In the genomic region with DNA sequence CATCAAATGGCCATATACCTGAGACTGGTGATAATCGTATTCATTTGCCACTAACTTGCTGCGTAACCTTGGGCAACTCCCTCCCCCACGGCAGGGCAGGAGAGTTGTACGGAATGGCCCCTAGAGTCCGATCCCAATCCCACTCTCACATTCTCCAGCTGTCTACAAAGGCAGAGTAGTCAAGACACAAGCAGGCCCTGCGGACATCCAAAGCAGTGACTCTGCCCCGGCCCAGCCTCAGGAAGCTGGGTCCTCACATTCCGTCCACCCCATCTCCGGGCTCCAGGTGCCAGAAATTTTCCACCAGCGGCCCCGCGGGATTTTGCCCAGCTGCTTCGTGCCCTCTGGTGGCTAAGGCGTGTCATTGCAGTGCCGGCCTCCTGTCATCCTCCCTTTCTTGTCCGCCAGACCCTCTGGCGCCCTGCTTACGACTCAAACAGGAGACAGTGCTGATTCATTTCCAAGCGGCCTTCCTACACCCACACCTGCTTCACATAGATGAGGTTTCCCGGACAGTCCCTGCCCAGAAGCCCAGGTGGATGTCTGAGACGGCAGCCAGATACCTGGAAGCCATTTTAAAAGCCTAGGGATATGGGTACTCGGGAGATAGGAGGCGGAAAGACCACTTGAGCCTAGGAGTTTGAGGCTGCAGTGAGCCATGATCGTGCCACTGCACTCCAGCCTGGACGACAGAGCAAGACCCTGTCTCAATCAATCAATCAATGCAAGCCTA, we compare ENCODE assay signal across 1 cellular context.
TF ChIP-seq lines count a peak whose summit lies in the region.

No MANE protein-coding gene starts in this region.

TF ChIP-seq in HepG2, 621 proteins besides CTCF, POLR2A, EP300 and RAD21 (continued from another document and continues in another):
- TF ChIP-seq, protein P1, sequence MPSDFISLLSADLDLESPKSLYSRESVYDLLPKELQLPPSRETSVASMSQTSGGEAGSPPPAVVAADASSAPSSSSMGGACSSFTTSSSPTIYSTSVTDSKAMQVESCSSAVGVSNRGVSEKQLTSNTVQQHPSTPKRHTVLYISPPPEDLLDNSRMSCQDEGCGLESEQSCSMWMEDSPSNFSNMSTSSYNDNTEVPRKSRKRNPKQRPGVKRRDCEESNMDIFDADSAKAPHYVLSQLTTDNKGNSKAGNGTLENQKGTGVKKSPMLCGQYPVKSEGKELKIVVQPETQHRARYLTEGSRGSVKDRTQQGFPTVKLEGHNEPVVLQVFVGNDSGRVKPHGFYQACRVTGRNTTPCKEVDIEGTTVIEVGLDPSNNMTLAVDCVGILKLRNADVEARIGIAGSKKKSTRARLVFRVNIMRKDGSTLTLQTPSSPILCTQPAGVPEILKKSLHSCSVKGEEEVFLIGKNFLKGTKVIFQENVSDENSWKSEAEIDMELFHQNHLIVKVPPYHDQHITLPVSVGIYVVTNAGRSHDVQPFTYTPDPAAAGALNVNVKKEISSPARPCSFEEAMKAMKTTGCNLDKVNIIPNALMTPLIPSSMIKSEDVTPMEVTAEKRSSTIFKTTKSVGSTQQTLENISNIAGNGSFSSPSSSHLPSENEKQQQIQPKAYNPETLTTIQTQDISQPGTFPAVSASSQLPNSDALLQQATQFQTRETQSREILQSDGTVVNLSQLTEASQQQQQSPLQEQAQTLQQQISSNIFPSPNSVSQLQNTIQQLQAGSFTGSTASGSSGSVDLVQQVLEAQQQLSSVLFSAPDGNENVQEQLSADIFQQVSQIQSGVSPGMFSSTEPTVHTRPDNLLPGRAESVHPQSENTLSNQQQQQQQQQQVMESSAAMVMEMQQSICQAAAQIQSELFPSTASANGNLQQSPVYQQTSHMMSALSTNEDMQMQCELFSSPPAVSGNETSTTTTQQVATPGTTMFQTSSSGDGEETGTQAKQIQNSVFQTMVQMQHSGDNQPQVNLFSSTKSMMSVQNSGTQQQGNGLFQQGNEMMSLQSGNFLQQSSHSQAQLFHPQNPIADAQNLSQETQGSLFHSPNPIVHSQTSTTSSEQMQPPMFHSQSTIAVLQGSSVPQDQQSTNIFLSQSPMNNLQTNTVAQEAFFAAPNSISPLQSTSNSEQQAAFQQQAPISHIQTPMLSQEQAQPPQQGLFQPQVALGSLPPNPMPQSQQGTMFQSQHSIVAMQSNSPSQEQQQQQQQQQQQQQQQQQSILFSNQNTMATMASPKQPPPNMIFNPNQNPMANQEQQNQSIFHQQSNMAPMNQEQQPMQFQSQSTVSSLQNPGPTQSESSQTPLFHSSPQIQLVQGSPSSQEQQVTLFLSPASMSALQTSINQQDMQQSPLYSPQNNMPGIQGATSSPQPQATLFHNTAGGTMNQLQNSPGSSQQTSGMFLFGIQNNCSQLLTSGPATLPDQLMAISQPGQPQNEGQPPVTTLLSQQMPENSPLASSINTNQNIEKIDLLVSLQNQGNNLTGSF (CRISPR knock-in tag; IDR thresholded peaks at IDR 0.05) = 0 out of 2 replicates have a peak, but pooled peaks have one; percentile 47
- TF ChIP-seq PRMT3 (CRISPR knock-in tag; IDR thresholded peaks at IDR 0.05; ENCODE audit: borderline replicate concordance, low read depth) (no peak), POLR2AphosphoS2 (IDR thresholded peaks at IDR 0.05; ENCODE audit: low read depth, low read length) (no peak), NCOR1 (IDR thresholded peaks at IDR 0.05; ENCODE audit: borderline replicate concordance, low read length) (no peak), KLF12 (CRISPR knock-in tag; IDR thresholded peaks at IDR 0.05; ENCODE audit: borderline replicate concordance) (0 out of 2 replicates have a peak, but pooled peaks have one; percentile 37), ZNF256 (CRISPR knock-in tag; conservative IDR thresholded peaks at IDR 0.05) (no peak), YY1 (IDR thresholded peaks at IDR 0.05; ENCODE audit: insufficient read depth, insufficient replicate concordance, low read depth, low read length) (peak; percentile 56), MYC (CRISPR knock-in tag; IDR thresholded peaks at IDR 0.05; ENCODE audit: borderline replicate concordance) (peak; percentile 59; the same call in 1 of the 2 replicates), CHD4 (IDR thresholded peaks at IDR 0.05; ENCODE audit: borderline replicate concordance, low read length) (no peak), HNRNPL (IDR thresholded peaks at IDR 0.05; ENCODE audit: low read depth, low read length) (0 out of 2 replicates have a peak, but pooled peaks have one; percentile 62), JDP2 (CRISPR knock-in tag; IDR thresholded peaks at IDR 0.05; ENCODE audit: borderline replicate concordance) (no peak), ZBTB8A (CRISPR knock-in tag; IDR thresholded peaks at IDR 0.05; ENCODE audit: borderline replicate concordance, low read depth) (no peak), SPEN (CRISPR knock-in tag; IDR thresholded peaks at IDR 0.05; ENCODE audit: low read depth) (0 out of 2 replicates have a peak, but pooled peaks have one; percentile 29), MAFG (CRISPR knock-in tag; IDR thresholded peaks at IDR 0.05) (no peak), ZNF607 (CRISPR knock-in tag; IDR thresholded peaks at IDR 0.05; ENCODE audit: borderline replicate concordance) (no peak), ZNF501 (CRISPR knock-in tag; IDR thresholded peaks at IDR 0.05) (0 out of 2 replicates have a peak, but pooled peaks have one; percentile 41), ZNF30 (CRISPR knock-in tag; IDR thresholded peaks at IDR 0.05) (no peak), SMC3 (IDR thresholded peaks at IDR 0.05; ENCODE audit: low read length) (peak; percentile 85), U2AF1 (optimal IDR thresholded peaks at IDR 0.05; ENCODE audit: low read depth, low read length) (no peak), NKX3-1 (CRISPR knock-in tag; IDR thresholded peaks at IDR 0.05) (no peak), TOE1 (CRISPR knock-in tag; IDR thresholded peaks at IDR 0.05) (no peak), ZNF234 (CRISPR knock-in tag; conservative IDR thresholded peaks at IDR 0.05) (no peak), ZBTB7A (CRISPR knock-in tag; IDR thresholded peaks at IDR 0.05) (no peak), NR3C1 (CRISPR knock-in tag; IDR thresholded peaks at IDR 0.05) (no peak), ZNF17 (CRISPR knock-in tag; IDR thresholded peaks at IDR 0.05) (no peak), MTA1 (CRISPR knock-in tag; IDR thresholded peaks at IDR 0.05; ENCODE audit: borderline replicate concordance) (no peak), TAF15 (IDR thresholded peaks at IDR 0.05; ENCODE audit: low read depth, low read length, poor library complexity, severe bottlenecking) (no peak), ZNF124 (CRISPR knock-in tag; IDR thresholded peaks at IDR 0.05) (peak; percentile 75; the same call in 1 of the 2 replicates), ZNF296 (CRISPR knock-in tag; conservative IDR thresholded peaks at IDR 0.05) (no peak), DNMT1 (CRISPR knock-in tag; IDR thresholded peaks at IDR 0.05) (no peak), ATM (IDR thresholded peaks at IDR 0.05; ENCODE audit: borderline replicate concordance) (no peak), BRD4 (CRISPR knock-in tag; IDR thresholded peaks at IDR 0.05) (no peak), PHF20 (CRISPR knock-in tag; IDR thresholded peaks at IDR 0.05) (no peak), SOX5 (CRISPR knock-in tag; IDR thresholded peaks at IDR 0.05; ENCODE audit: borderline replicate concordance) (no peak), NR2F2 (IDR thresholded peaks at IDR 0.05; ENCODE audit: borderline replicate concordance, low read depth) (no peak)
- TF ChIP-seq, protein P2, sequence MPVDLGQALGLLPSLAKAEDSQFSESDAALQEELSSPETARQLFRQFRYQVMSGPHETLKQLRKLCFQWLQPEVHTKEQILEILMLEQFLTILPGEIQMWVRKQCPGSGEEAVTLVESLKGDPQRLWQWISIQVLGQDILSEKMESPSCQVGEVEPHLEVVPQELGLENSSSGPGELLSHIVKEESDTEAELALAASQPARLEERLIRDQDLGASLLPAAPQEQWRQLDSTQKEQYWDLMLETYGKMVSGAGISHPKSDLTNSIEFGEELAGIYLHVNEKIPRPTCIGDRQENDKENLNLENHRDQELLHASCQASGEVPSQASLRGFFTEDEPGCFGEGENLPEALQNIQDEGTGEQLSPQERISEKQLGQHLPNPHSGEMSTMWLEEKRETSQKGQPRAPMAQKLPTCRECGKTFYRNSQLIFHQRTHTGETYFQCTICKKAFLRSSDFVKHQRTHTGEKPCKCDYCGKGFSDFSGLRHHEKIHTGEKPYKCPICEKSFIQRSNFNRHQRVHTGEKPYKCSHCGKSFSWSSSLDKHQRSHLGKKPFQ (CRISPR knock-in tag; IDR thresholded peaks at IDR 0.05; ENCODE audit: insufficient replicate concordance) = no peak
- TF ChIP-seq, protein P3, sequence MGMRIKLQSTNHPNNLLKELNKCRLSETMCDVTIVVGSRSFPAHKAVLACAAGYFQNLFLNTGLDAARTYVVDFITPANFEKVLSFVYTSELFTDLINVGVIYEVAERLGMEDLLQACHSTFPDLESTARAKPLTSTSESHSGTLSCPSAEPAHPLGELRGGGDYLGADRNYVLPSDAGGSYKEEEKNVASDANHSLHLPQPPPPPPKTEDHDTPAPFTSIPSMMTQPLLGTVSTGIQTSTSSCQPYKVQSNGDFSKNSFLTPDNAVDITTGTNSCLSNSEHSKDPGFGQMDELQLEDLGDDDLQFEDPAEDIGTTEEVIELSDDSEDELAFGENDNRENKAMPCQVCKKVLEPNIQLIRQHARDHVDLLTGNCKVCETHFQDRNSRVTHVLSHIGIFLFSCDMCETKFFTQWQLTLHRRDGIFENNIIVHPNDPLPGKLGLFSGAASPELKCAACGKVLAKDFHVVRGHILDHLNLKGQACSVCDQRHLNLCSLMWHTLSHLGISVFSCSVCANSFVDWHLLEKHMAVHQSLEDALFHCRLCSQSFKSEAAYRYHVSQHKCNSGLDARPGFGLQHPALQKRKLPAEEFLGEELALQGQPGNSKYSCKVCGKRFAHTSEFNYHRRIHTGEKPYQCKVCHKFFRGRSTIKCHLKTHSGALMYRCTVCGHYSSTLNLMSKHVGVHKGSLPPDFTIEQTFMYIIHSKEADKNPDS (CRISPR knock-in tag; IDR thresholded peaks at IDR 0.05) = no peak
- TF ChIP-seq, protein P4, sequence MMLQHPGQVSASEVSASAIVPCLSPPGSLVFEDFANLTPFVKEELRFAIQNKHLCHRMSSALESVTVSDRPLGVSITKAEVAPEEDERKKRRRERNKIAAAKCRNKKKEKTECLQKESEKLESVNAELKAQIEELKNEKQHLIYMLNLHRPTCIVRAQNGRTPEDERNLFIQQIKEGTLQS (CRISPR knock-in tag; IDR thresholded peaks at IDR 0.05) = no peak
- TF ChIP-seq, protein P5, sequence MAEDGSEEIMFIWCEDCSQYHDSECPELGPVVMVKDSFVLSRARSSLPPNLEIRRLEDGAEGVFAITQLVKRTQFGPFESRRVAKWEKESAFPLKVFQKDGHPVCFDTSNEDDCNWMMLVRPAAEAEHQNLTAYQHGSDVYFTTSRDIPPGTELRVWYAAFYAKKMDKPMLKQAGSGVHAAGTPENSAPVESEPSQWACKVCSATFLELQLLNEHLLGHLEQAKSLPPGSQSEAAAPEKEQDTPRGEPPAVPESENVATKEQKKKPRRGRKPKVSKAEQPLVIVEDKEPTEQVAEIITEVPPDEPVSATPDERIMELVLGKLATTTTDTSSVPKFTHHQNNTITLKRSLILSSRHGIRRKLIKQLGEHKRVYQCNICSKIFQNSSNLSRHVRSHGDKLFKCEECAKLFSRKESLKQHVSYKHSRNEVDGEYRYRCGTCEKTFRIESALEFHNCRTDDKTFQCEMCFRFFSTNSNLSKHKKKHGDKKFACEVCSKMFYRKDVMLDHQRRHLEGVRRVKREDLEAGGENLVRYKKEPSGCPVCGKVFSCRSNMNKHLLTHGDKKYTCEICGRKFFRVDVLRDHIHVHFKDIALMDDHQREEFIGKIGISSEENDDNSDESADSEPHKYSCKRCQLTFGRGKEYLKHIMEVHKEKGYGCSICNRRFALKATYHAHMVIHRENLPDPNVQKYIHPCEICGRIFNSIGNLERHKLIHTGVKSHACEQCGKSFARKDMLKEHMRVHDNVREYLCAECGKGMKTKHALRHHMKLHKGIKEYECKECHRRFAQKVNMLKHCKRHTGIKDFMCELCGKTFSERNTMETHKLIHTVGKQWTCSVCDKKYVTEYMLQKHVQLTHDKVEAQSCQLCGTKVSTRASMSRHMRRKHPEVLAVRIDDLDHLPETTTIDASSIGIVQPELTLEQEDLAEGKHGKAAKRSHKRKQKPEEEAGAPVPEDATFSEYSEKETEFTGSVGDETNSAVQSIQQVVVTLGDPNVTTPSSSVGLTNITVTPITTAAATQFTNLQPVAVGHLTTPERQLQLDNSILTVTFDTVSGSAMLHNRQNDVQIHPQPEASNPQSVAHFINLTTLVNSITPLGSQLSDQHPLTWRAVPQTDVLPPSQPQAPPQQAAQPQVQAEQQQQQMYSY (CRISPR knock-in tag; IDR thresholded peaks at IDR 0.05) = peak; percentile 88
- TF ChIP-seq, protein P6, sequence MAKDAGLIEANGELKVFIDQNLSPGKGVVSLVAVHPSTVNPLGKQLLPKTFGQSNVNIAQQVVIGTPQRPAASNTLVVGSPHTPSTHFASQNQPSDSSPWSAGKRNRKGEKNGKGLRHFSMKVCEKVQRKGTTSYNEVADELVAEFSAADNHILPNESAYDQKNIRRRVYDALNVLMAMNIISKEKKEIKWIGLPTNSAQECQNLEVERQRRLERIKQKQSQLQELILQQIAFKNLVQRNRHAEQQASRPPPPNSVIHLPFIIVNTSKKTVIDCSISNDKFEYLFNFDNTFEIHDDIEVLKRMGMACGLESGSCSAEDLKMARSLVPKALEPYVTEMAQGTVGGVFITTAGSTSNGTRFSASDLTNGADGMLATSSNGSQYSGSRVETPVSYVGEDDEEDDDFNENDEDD (CRISPR knock-in tag; IDR thresholded peaks at IDR 0.05; ENCODE audit: borderline replicate concordance) = peak; percentile 22; the same call in 1 of the 2 replicates
- TF ChIP-seq, protein P7, sequence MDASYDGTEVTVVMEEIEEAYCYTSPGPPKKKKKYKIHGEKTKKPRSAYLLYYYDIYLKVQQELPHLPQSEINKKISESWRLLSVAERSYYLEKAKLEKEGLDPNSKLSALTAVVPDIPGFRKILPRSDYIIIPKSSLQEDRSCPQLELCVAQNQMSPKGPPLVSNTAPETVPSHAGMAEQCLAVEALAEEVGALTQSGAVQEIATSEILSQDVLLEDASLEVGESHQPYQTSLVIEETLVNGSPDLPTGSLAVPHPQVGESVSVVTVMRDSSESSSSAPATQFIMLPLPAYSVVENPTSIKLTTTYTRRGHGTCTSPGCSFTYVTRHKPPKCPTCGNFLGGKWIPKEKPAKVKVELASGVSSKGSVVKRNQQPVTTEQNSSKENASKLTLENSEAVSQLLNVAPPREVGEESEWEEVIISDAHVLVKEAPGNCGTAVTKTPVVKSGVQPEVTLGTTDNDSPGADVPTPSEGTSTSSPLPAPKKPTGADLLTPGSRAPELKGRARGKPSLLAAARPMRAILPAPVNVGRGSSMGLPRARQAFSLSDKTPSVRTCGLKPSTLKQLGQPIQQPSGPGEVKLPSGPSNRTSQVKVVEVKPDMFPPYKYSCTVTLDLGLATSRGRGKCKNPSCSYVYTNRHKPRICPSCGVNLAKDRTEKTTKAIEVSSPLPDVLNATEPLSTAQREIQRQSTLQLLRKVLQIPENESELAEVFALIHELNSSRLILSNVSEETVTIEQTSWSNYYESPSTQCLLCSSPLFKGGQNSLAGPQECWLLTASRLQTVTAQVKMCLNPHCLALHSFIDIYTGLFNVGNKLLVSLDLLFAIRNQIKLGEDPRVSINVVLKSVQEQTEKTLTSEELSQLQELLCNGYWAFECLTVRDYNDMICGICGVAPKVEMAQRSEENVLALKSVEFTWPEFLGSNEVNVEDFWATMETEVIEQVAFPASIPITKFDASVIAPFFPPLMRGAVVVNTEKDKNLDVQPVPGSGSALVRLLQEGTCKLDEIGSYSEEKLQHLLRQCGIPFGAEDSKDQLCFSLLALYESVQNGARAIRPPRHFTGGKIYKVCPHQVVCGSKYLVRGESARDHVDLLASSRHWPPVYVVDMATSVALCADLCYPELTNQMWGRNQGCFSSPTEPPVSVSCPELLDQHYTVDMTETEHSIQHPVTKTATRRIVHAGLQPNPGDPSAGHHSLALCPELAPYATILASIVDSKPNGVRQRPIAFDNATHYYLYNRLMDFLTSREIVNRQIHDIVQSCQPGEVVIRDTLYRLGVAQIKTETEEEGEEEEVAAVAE (CRISPR knock-in tag; IDR thresholded peaks at IDR 0.05; ENCODE audit: borderline replicate concordance) = no peak; the same call in 1 of the 2 replicates
